ENCODE assay signal across 26 cellular contexts in genomic region chr22:27601195-27601594, GRCh38.
"Had no signal": no experiment of that assay in that cellular context is flagged by ENCODE, and none has a peak within 500 bp of the region (broad histone marks: within the 10 kb centered on the region; RNA-seq: fewer than 3 reads in every experiment).

No MANE protein-coding gene starts in this region.

- H3K27me3 Mint-ChIP-seq: activated naive CD8-positive, alpha-beta T cell treated with anti-CD3 and anti-CD28 coated beads for 36 hours had no signal

- H3K27ac Mint-ChIP-seq: activated CD4-positive, alpha-beta T cell treated with anti-CD3 and anti-CD28 coated beads for 36 hours; activated naive CD8-positive, alpha-beta T cell treated with anti-CD3 and anti-CD28 coated beads for 36 hours; dendritic cell treated with granulocyte-macrophage colony-stimulating factor and Interleukin-4, amounts not matched to agents 40 ng/mL and 50 ng/mL, for 4 days; stimulated activated memory B cell treated with anti-CD40 and anti-IgM and Interleukin-4, amounts not matched to agents 10 μg/mL and 1 μg/mL and 100 μg/mL, for 72 hours; stimulated activated naive CD8-positive, alpha-beta T cell treated with anti-CD3 and anti-CD28 coated beads, Interleukin-15, amount 100 ng/mL, for 72 hours; T-helper 2 cell treated with Interferon-gamma antibody and Interleukin-4, amounts not matched to agents 5 μg/mL and 100 μg/mL, for 36 hours had no signal

- H3K9me3 Mint-ChIP-seq: activated naive CD8-positive, alpha-beta T cell treated with anti-CD3 and anti-CD28 coated beads for 36 hours; dendritic cell treated with granulocyte-macrophage colony-stimulating factor and Interleukin-4, amounts not matched to agents 40 ng/mL and 50 ng/mL, for 4 days; stimulated activated naive CD8-positive, alpha-beta T cell treated with anti-CD3 and anti-CD28 coated beads, Interleukin-15, amount 100 ng/mL, for 72 hours; T-helper 2 cell treated with Interferon-gamma antibody and Interleukin-4, amounts not matched to agents 5 μg/mL and 100 μg/mL, for 36 hours had no signal

- ATAC-seq: activated CD4-positive, alpha-beta T cell treated with anti-CD3 and anti-CD28 coated beads for 36 hours; right lobe of liver; stimulated activated memory B cell treated with anti-CD40 and anti-IgM and Interleukin-4, amounts not matched to agents 10 μg/mL and 1 μg/mL and 100 μg/mL, for 72 hours; stimulated activated naive CD8-positive, alpha-beta T cell treated with anti-CD3 and anti-CD28 coated beads, Interleukin-15, amount 100 ng/mL, for 72 hours had no signal

- H3K36me3 Mint-ChIP-seq: activated naive CD8-positive, alpha-beta T cell treated with anti-CD3 and anti-CD28 coated beads for 36 hours; stimulated activated memory B cell treated with anti-CD40 and anti-IgM and Interleukin-4, amounts not matched to agents 10 μg/mL and 1 μg/mL and 100 μg/mL, for 72 hours had no signal

- H3K36me3 ChIP-seq: adrenal gland, brain microvascular endothelial cell, esophagus squamous epithelium, right lobe of liver, upper lobe of left lung had no signal

- H3K4me1 Mint-ChIP-seq: activated CD4-positive, alpha-beta T cell treated with anti-CD3 and anti-CD28 coated beads for 36 hours; activated naive CD8-positive, alpha-beta T cell treated with anti-CD3 and anti-CD28 coated beads for 36 hours; stimulated activated memory B cell treated with anti-CD40 and anti-IgM and Interleukin-4, amounts not matched to agents 10 μg/mL and 1 μg/mL and 100 μg/mL, for 72 hours; stimulated activated naive CD8-positive, alpha-beta T cell treated with anti-CD3 and anti-CD28 coated beads, Interleukin-15, amount 100 ng/mL, for 72 hours had no signal

- H3K4me1 ChIP-seq: adrenal gland, esophagus squamous epithelium, right lobe of liver, upper lobe of left lung had no signal

- H3K4me3 Mint-ChIP-seq: activated CD4-positive, alpha-beta T cell treated with anti-CD3 and anti-CD28 coated beads for 36 hours; activated naive CD8-positive, alpha-beta T cell treated with anti-CD3 and anti-CD28 coated beads for 36 hours; dendritic cell treated with granulocyte-macrophage colony-stimulating factor and Interleukin-4, amounts not matched to agents 40 ng/mL and 50 ng/mL, for 4 days; stimulated activated memory B cell treated with anti-CD40 and anti-IgM and Interleukin-4, amounts not matched to agents 10 μg/mL and 1 μg/mL and 100 μg/mL, for 72 hours; stimulated activated naive CD8-positive, alpha-beta T cell treated with anti-CD3 and anti-CD28 coated beads, Interleukin-15, amount 100 ng/mL, for 72 hours; T-helper 2 cell treated with Interferon-gamma antibody and Interleukin-4, amounts not matched to agents 5 μg/mL and 100 μg/mL, for 36 hours had no signal

- H3K4me3 ChIP-seq: adrenal gland, esophagus squamous epithelium, right lobe of liver, upper lobe of left lung had no signal

- FAIRE-seq: frontal cortex, islet of Langerhans, small intestine had no signal

- H3K9me3 ChIP-seq: adrenal gland, esophagus squamous epithelium, right lobe of liver had no signal

- DNase-seq: activated CD4-positive, alpha-beta T cell treated with anti-CD3 and anti-CD28 coated beads for 36 hours; activated CD4-positive, CD25-positive, alpha-beta regulatory T cell; activated effector memory CD4-positive, alpha-beta T cell treated with Interleukin-2 at 50 U/mL for 16 hours; activated naive CD4-positive, alpha-beta T cell treated with Interleukin-2 at 50 U/mL for 16 hours; activated naive CD8-positive, alpha-beta T cell treated with anti-CD3 and anti-CD28 coated beads for 36 hours; activated T-cell treated with anti-CD3 and anti-CD28 coated beads for 4 hours; adrenal gland; aorta; brain microvascular endothelial cell; central memory CD4-positive, alpha-beta T cell; esophagus squamous epithelium; mammary epithelial cell; right lobe of liver; small intestine; stimulated activated CD4-positive, alpha-beta T cell treated with anti-CD3 and anti-CD28 coated beads, Interleukin-4, amount 100 ng/mL, for 24 hours; stimulated activated CD8-positive, alpha-beta memory T cell treated with anti-CD3 and anti-CD28 coated beads, Interleukin-4, amount 100 ng/mL, for 48 hours; stimulated activated naive CD8-positive, alpha-beta T cell treated with anti-CD3 and anti-CD28 coated beads, Interleukin-15, amount 100 ng/mL, for 72 hours; substantia nigra; T-helper 1 cell; upper lobe of left lung had no signal

- H3K27ac ChIP-seq: adrenal gland, brain microvascular endothelial cell, epithelial cell of prostate, esophagus squamous epithelium, right lobe of liver, upper lobe of left lung had no signal

- H3K27me3 ChIP-seq: adrenal gland, brain microvascular endothelial cell, esophagus squamous epithelium, right lobe of liver, upper lobe of left lung had no signal
